ENCODE assay signal across 11 cellular contexts in genomic region chr16:14325921-14326401, GRCh38.
DNase-seq lines count a peak whose midpoint lies in the region; ATAC-seq, FAIRE-seq and TF ChIP-seq lines count a peak whose summit lies in the region.
"Had no signal": no experiment of that assay in that cellular context is flagged by ENCODE, and none has a peak within 500 bp of the region (broad histone marks: within the 10 kb centered on the region; RNA-seq: fewer than 3 reads in every experiment).

No MANE protein-coding gene starts in this region.

- H3K4me3 ChIP-seq in fibroblast of mammary gland (ENCODE audit: control insufficient read depth, low read depth, low read length) (no peak overlapping the region), gastrocnemius medialis (no peak overlapping the region), kidney (ENCODE audit: low read length in 2 of 2) (no peak overlapping the region)

- H3K27me3 ChIP-seq in gastrocnemius medialis: no peaks in the 10 kb centered on the region

- TF ChIP-seq CTCF in fibroblast of mammary gland (conservative IDR thresholded peaks at IDR 0.05; ENCODE audit: control insufficient read depth, insufficient read depth, low read depth, low read length) (no peak), gastrocnemius medialis (IDR thresholded peaks at IDR 0.05 in 4 of 5, conservative IDR thresholded peaks at IDR 0.05 in 1 of 5) (no peak), kidney (IDR thresholded peaks at IDR 0.05; ENCODE audit: borderline replicate concordance, extremely low read depth, insufficient read depth) (no peak)

- DNase-seq in DMS79 treated with DMSO at 0.1 percent for 48 hours (lab: John Stamatoyannopoulos, UW) (peak; percentile 28), DMS79 (lab: John Stamatoyannopoulos, UW) (no peak), NCI-H524 (lab: John Stamatoyannopoulos, UW) (peak; percentile 91 to 96), fibroblast of mammary gland (ENCODE audit: low read depth) (peak; percentile 48), gastrocnemius medialis (no peak), kidney (no peak)
- DNase-seq: head of caudate nucleus had no signal

- H3K9ac ChIP-seq in kidney (ENCODE audit: low read length in 2 of 2): no peak overlapping the region

- peak overlapping the region; percentile 24 to 66 (median 32) for H3K27ac ChIP-seq in gastrocnemius medialis
- H3K27ac ChIP-seq in kidney (ENCODE audit: low read depth in 2 of 2, low read length in 2 of 2): no peak overlapping the region
- H3K27ac ChIP-seq: 22Rv1 had no signal

- H3K36me3 ChIP-seq in gastrocnemius medialis (peaks cover 0 to 10% of the 10 kb centered on the region in 2 donors), kidney (ENCODE audit: control insufficient read depth in 1 of 2, insufficient read depth in 2 of 2, low read length in 2 of 2) (no peaks in the 10 kb centered on the region)

- no peak for TF ChIP-seq POLR2A in gastrocnemius medialis (IDR thresholded peaks at IDR 0.05)

- no peaks in the 10 kb centered on the region for H3K9me3 ChIP-seq in gastrocnemius medialis
- no peaks in the 10 kb centered on the region for H3K9me3 ChIP-seq in kidney (ENCODE audit: control insufficient read depth in 1 of 2, low read length in 2 of 2)

- peaks cover 19 to 24% of the 10 kb centered on the region in 2 donors for H3K4me1 ChIP-seq in gastrocnemius medialis
- no peaks in the 10 kb centered on the region for H3K4me1 ChIP-seq in kidney (ENCODE audit: control insufficient read depth in 1 of 2, insufficient read depth in 1 of 2, low read depth in 1 of 2, low read length in 2 of 2)

- in situ Hi-C loops in gastrocnemius medialis (cut with MboI; ENCODE audit: low sequenced_read_pairs in 4 of 4): no loop called here

- no peak for FAIRE-seq in kidney (lab: Jason Lieb, UNC)

- intact Hi-C loops in gastrocnemius medialis (cut with DNase I; ENCODE audit: low total_unique reads) (no loop called here), kidney (cut with DNase I) (no loop called here)

- ATAC-seq in gastrocnemius medialis: no peak
- ATAC-seq in HG03442 (IDR thresholded peaks at IDR 0.05; ENCODE audit: unreplicated experiment): no peak
- no peak for ATAC-seq in GM19463 (IDR thresholded peaks at IDR 0.05; ENCODE audit: unreplicated experiment)
- ATAC-seq: Panc1 had no signal

Comparison
In these comparisons a context has a peak if more than half of its experiments do, and no peak if none do; other contexts are left out.
1. DNase-seq: peak in DMS79 treated with DMSO at 0.1 percent for 48 hours (single experiment), NCI-H524 (2 of 2) and fibroblast of mammary gland (single experiment); none in DMS79 (single experiment), gastrocnemius medialis (0 of 2) and kidney (single experiment).
2. H3K27ac ChIP-seq: peak in gastrocnemius medialis (4 of 4); none in kidney (0 of 2).